In the genomic region with DNA sequence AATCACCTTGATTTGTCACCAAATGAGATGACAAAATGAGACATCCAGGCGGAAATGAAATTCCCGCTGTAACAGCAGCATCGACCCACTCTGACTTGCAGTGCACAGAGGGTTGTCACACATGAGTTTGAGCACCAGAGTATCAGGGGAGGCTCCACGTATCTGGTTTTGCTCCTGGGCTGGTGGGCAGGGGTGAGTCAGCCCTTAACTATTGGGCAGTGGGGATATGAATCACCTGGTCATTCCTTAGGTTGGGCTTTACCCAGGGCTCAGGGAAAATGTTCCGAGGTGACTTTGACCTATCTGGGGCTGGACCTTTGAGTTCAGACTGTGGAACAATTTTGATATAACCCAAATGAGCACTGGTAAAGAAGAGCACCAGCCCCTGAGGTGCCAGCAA, we compare ENCODE assay signal across 26 cellular contexts.
"Had no signal": no experiment of that assay in that cellular context is flagged by ENCODE, and none has a peak within 500 bp of the region (broad histone marks: within the 10 kb centered on the region; RNA-seq: fewer than 3 reads in every experiment).

No MANE protein-coding gene starts in this region.

- H3K27ac ChIP-seq: body of pancreas had no signal

- H3K9me3 ChIP-seq: body of pancreas had no signal

- H3K27me3 ChIP-seq: body of pancreas had no signal

- DNase-seq: activated B cell treated with CpG ODN at 0.5 μM for 24 hours; activated CD4-positive, alpha-beta T cell treated with anti-CD3 and anti-CD28 coated beads for 1 hour; activated CD4-positive, alpha-beta T cell treated with anti-CD3 and anti-CD28 coated beads, Interleukin-2, amount 10 ng/mL, durations not matched to agents 24 days and 14 days; activated CD4-positive, alpha-beta T cell treated with anti-CD3 and anti-CD28 coated beads, Interleukin-2, amount 50 U/mL, for 48 hours; activated CD8-positive, alpha-beta memory T cell treated with anti-CD3 and anti-CD28 coated beads, Interleukin-2, amount 10 ng/mL, durations not matched to agents 7 days and 5 days; activated effector memory CD4-positive, alpha-beta T cell treated with Interleukin-2 at 50 U/mL for 16 hours; activated naive CD4-positive, alpha-beta T cell; activated T-cell treated with anti-CD3 and anti-CD28 coated beads, Interleukin-2, amount 50 U/mL, for 24 hours; aorta; body of pancreas; central memory CD4-positive, alpha-beta T cell; NCI-H1092; NCI-H1417; NCI-H1694; NCI-H2029; NCI-H2107; NCI-H2171 treated with DMSO at 0.1 percent for 48 hours; NCI-H510A treated with DMSO at 0.1 percent for 48 hours; PC-3; SIG-M5; T-cell; T-helper 2 cell; T1000 had no signal

- H3K4me3 ChIP-seq: body of pancreas had no signal

- FAIRE-seq: bronchial epithelial cell, RCC 7860, TTC549 had no signal

- ATAC-seq: activated CD8-positive, alpha-beta memory T cell treated with anti-CD3 and anti-CD28 coated beads, Interleukin-2, amount 10 ng/mL, durations not matched to agents 7 days and 5 days; body of pancreas; PC-3; T-cell had no signal

- H3K4me1 ChIP-seq: body of pancreas had no signal
